Comparison of ENCODE assay signal across 10 cellular contexts in genomic region chr10:95792874-95793285, GRCh38. TPM values are rescaled to one million over a fixed set of nuclear protein-coding genes. Genes with fewer than 3 reads are reported as not detected.
A peak's percentile ranks its signal among the peaks of the same experiment; 100 is the strongest.
DNase-seq lines count a peak whose midpoint lies in the region; ATAC-seq and TF ChIP-seq lines count a peak whose summit lies in the region.
"Had no signal": no experiment of that assay in that cellular context is flagged by ENCODE, and none has a peak within 500 bp of the region (broad histone marks: within the 10 kb centered on the region; RNA-seq: fewer than 3 reads in every experiment).

No MANE protein-coding gene starts in this region.

- no peak for TF ChIP-seq CTCF in fibroblast of the aortic adventitia (IDR thresholded peaks at IDR 0.05; ENCODE audit: insufficient read depth, low read length)
- TF ChIP-seq CTCF in omental fat pad (IDR thresholded peaks at IDR 0.05): no peak

- DNase-seq in AML-193 (lab: John Stamatoyannopoulos, UW) (peak; percentile 19 to 54), NOMO-1 treated with DMSO at 0.1 percent for 48 hours (lab: John Stamatoyannopoulos, UW; ENCODE audit: unreplicated experiment) (peak; percentile 43), fibroblast of the aortic adventitia (ENCODE audit: low read depth) (peak; percentile 88), omental fat pad (ENCODE audit: low spot score) (no peak), RPMI8226 (no peak), NCI-H510A (lab: John Stamatoyannopoulos, UW) (no peak), NCI-H2081 (lab: John Stamatoyannopoulos, UW) (no peak)
- DNase-seq: DMS79 treated with DMSO at 0.1 percent for 48 hours had no signal

- peak; percentile 67 for ATAC-seq in omental fat pad (ENCODE audit: low FRiP score)
- no peak for ATAC-seq in HG03280 (IDR thresholded peaks at IDR 0.05; ENCODE audit: unreplicated experiment)
- ATAC-seq: HCT116 had no signal

- H3K4me3 ChIP-seq in fibroblast of the aortic adventitia (ENCODE audit: low read depth, low read length): no peak overlapping the region

RNA-seq across cellular contexts. Expression of gene ENTPD1, which starts 36.9 kb away (rescaled TPM):
- total RNA-seq in fibroblast of the aortic adventitia (ENCODE audit: low replicate concordance) (0.09 and 0.16 TPM in 2 replicates), omental fat pad (10 to 100 TPM in 3 of 4 donors, 1 to 10 TPM in 1; 7.5 to 39.4 (median 22.2) TPM)

Comparison
In these comparisons a context has a peak if more than half of its experiments do, and no peak if none do; other contexts are left out.
1. DNase-seq: peak in AML-193 (2 of 2), NOMO-1 treated with DMSO at 0.1 percent for 48 hours (single experiment) and fibroblast of the aortic adventitia (single experiment); none in omental fat pad (single experiment), RPMI8226 (single experiment), NCI-H510A (single experiment) and NCI-H2081 (0 of 2).